31 cellular contexts compared by ENCODE assay signal in the genomic region with DNA sequence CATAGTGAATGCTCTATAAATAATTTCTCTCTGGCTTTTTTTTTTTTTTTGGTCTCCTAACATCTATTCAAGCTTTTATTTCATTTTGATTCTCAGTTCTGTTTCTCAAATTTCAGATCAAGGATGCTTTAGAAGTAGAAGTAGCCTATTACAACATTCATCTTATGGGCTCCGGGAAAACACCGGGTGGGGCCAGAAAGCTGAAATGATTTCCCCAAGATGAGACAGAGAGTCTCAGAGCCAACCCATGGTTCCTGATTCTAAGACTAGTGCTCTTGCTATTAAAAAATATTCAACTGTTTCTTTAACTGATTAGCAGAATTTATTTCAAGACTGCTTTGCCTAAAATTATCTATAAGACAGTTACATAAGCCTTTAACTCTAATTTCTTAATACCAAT.
"Had no signal": no experiment of that assay in that cellular context is flagged by ENCODE, and none has a peak within 500 bp of the region (broad histone marks: within the 10 kb centered on the region; RNA-seq: fewer than 3 reads in every experiment).

No MANE protein-coding gene starts in this region.

- H3K36me3 ChIP-seq: ascending aorta, cardiac muscle cell had no signal

- H3K27me3 ChIP-seq: ascending aorta, cardiac muscle cell had no signal

- DNase-seq: activated CD4-positive, alpha-beta T cell treated with anti-CD3 and anti-CD28 coated beads, Interleukin-2, amount 10 ng/mL, durations not matched to agents 24 days and 14 days; activated CD4-positive, alpha-beta T cell treated with anti-CD3 and anti-CD28 coated beads, Interleukin-2, amount 50 U/mL, for 4 hours; activated CD8-positive, alpha-beta T cell treated with anti-CD3 and anti-CD28 coated beads for 36 hours; activated effector memory CD4-positive, alpha-beta T cell treated with anti-CD3 and anti-CD28 coated beads, Interleukin-2, amount 50 U/mL, for 16 hours; activated naive CD4-positive, alpha-beta T cell; activated naive CD4-positive, alpha-beta T cell treated with anti-CD3 and anti-CD28 coated beads, Interleukin-2, amount 50 U/mL, for 16 hours; activated naive CD8-positive, alpha-beta T cell treated with anti-CD3 and anti-CD28 coated beads for 36 hours; activated T-cell treated with anti-CD3 and anti-CD28 coated beads, Interleukin-2, amount 50 U/mL, for 1 hour; activated T-cell treated with anti-CD3 and anti-CD28 coated beads, Interleukin-2, amount 50 U/mL, for 72 hours; amniotic stem cell; NCI-H1092 treated with DMSO at 0.1 percent for 48 hours; NCI-H1417; NCI-H146; NCI-H187; NCI-H2029 treated with DMSO at 0.1 percent for 48 hours; NCI-H2107; NCI-H226; NCI-H446 treated with DMSO at 0.1 percent for 48 hours; NCI-H524; NCI-H69; NCI-H82; Right ventricle myocardium superior; SW 1271; T-helper 1 cell; T-helper 2 cell; T-helper 9 cell had no signal

- H3K27ac Mint-ChIP-seq: activated CD4-positive, alpha-beta T cell treated with anti-CD3 and anti-CD28 coated beads, Interleukin-2, amount 10 ng/mL, durations not matched to agents 24 days and 14 days; activated CD8-positive, alpha-beta T cell treated with anti-CD3 and anti-CD28 coated beads for 36 hours; activated naive CD8-positive, alpha-beta T cell treated with anti-CD3 and anti-CD28 coated beads for 36 hours; activated T-cell treated with anti-CD3 and anti-CD28 coated beads, Interleukin-2, amount 50 U/mL, for 72 hours; activated T-helper 17 cell treated with anti-CD3 and anti-CD28 coated beads, Interleukin-2, amount 50 U/mL, for 72 hours had no signal

- H3K9me3 ChIP-seq: ascending aorta had no signal

- H3K4me1 ChIP-seq: ascending aorta had no signal

- H3K4me3 Mint-ChIP-seq: activated CD4-positive, alpha-beta T cell treated with anti-CD3 and anti-CD28 coated beads, Interleukin-2, amount 10 ng/mL, durations not matched to agents 24 days and 14 days; activated CD8-positive, alpha-beta T cell treated with anti-CD3 and anti-CD28 coated beads for 36 hours; activated naive CD8-positive, alpha-beta T cell treated with anti-CD3 and anti-CD28 coated beads for 36 hours; activated T-cell treated with anti-CD3 and anti-CD28 coated beads, Interleukin-2, amount 50 U/mL, for 72 hours; activated T-helper 17 cell treated with anti-CD3 and anti-CD28 coated beads, Interleukin-2, amount 50 U/mL, for 72 hours; central memory CD8-positive, alpha-beta T cell had no signal

- H3K36me3 Mint-ChIP-seq: activated naive CD8-positive, alpha-beta T cell treated with anti-CD3 and anti-CD28 coated beads for 36 hours had no signal

- H3K27me3 Mint-ChIP-seq: activated CD4-positive, alpha-beta T cell treated with anti-CD3 and anti-CD28 coated beads, Interleukin-2, amount 10 ng/mL, durations not matched to agents 24 days and 14 days; activated CD8-positive, alpha-beta T cell treated with anti-CD3 and anti-CD28 coated beads for 36 hours; central memory CD8-positive, alpha-beta T cell had no signal

- H3K4me1 Mint-ChIP-seq: activated naive CD8-positive, alpha-beta T cell treated with anti-CD3 and anti-CD28 coated beads for 36 hours; activated T-helper 17 cell treated with anti-CD3 and anti-CD28 coated beads, Interleukin-2, amount 50 U/mL, for 72 hours; central memory CD8-positive, alpha-beta T cell had no signal

- H3K4me3 ChIP-seq: ascending aorta, cardiac muscle cell had no signal

- H3K9me3 Mint-ChIP-seq: activated CD4-positive, alpha-beta T cell treated with anti-CD3 and anti-CD28 coated beads, Interleukin-2, amount 10 ng/mL, durations not matched to agents 24 days and 14 days; activated T-helper 17 cell treated with anti-CD3 and anti-CD28 coated beads, Interleukin-2, amount 50 U/mL, for 72 hours had no signal

- ATAC-seq: activated CD8-positive, alpha-beta T cell treated with anti-CD3 and anti-CD28 coated beads for 36 hours; activated T-cell treated with anti-CD3 and anti-CD28 coated beads, Interleukin-2, amount 50 U/mL, for 72 hours; activated T-helper 17 cell treated with anti-CD3 and anti-CD28 coated beads, Interleukin-2, amount 50 U/mL, for 72 hours had no signal

- H3K27ac ChIP-seq: ascending aorta, cardiac muscle cell, VCaP had no signal
